Comparison of ENCODE assay signal across 8 cellular contexts in the genomic region with DNA sequence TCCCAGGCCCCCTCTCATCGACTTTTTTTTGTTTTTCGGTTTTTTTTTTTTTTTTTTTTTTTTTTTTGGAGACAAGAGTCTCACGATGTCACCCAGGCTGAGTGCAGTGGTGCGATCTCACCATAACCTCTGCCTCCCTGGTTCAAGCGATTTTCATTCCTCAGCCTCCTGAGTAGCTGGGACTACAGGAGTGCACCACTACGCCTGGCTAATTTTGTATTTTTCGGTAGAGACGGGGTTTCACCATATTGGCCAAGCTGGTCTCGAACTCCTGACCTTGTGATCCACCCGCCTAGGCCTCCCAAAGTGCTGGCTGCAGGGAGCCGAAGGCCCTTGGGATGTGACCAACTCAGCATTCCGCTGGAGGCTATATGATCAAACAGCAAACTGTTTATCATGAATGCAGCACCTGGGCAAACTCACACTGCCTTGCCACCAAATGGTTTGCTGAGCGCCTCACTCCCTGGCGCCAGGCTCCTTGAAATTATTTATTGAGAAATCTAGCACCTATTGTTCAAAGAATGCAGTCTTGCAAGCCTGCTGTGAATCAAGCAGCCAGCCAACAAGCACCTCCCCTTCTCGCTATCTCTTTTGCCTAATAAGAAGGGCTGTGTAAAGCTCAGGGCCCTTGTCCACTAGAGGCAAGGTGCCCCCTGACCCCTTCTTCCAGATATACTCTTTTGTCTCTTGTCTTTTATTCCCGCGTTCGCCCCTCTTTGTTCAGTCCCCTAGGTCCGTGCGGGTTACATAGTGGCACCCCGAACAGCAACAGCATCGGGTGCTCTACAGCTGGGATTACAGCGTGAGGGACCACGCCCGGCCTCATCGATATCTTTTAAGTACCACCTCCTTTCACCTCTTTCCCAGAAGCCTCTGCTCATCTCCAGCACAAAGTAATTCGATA. TPM values are rescaled to one million over a fixed set of nuclear protein-coding genes. Genes with fewer than 3 reads are reported as not detected.
DNase-seq lines count a peak whose midpoint lies in the region; ATAC-seq, FAIRE-seq and TF ChIP-seq lines count a peak whose summit lies in the region.

No MANE protein-coding gene starts in this region.

- intact Hi-C loops in CD14-positive monocyte (cut with micrococcal nuclease), result loop anchor here in 1 of 2 donors (10.0 kb wide), 1 partner anchor 50 kb away; a partner anchor contains a TSS
- intact Hi-C loops in uterus (cut with DNase I; ENCODE audit: low total_unique reads), result no loop called here

- no peaks in the 10 kb centered on the region for H3K9me2 ChIP-seq in GM23338 (ENCODE audit: insufficient read depth)

- no peaks in the 10 kb centered on the region for H3F3A ChIP-seq in GM23338 (replicated peaks; ENCODE audit: low read depth)

- no peak for TF ChIP-seq POLR2A in uterus (IDR thresholded peaks at IDR 0.05)

- H3K27ac ChIP-seq in GM23338 (ENCODE audit: low read depth), result peak overlapping the region; percentile 3; the same call in 1 of the 2 replicates
- peak overlapping the region; percentile 77 to 98 for H3K27ac ChIP-seq in uterus

- H2AFZ ChIP-seq in GM23338, result peak overlapping the region; percentile 80; the same call in 1 of the 2 replicates

- H3K4me1 ChIP-seq in GM23338 (ENCODE audit: insufficient read depth) (peaks cover 13% of the 10 kb centered on the region), mononuclear cell (ENCODE audit: insufficient read depth, low read length) (peaks cover 32% of the 10 kb centered on the region), uterus (peaks cover 0 to 3% of the 10 kb centered on the region in 2 donors)

- H3K27ac Mint-ChIP-seq in CD14-positive monocyte (peak overlapping the region; percentile 91 to 97 (median 95)), GM23338 (no peak overlapping the region)
- H3K27ac Mint-ChIP-seq in central memory CD8-positive, alpha-beta T cell (ENCODE audit: low read depth), result peak overlapping the region; percentile 97

- H3K9me3 ChIP-seq in mononuclear cell (ENCODE audit: low read depth, low read length) (no peaks in the 10 kb centered on the region), uterus (no peaks in the 10 kb centered on the region)

- FAIRE-seq in HTR-8/SVneo (lab: Jason Lieb, UNC), result no peak

- H3K4me1 Mint-ChIP-seq in CD14-positive monocyte, result peaks cover 42% of the 10 kb centered on the region
- H3K4me1 Mint-ChIP-seq in GM23338, result peaks cover 18% of the 10 kb centered on the region
- H3K4me1 Mint-ChIP-seq in central memory CD8-positive, alpha-beta T cell, result peaks cover 43% of the 10 kb centered on the region

- H3K27me3 ChIP-seq in GM23338 (ENCODE audit: insufficient read depth) (no peaks in the 10 kb centered on the region), mononuclear cell (ENCODE audit: insufficient read depth, low read length) (no peaks in the 10 kb centered on the region), uterus (no peaks in the 10 kb centered on the region)

- H3K36me3 ChIP-seq in GM23338 (ENCODE audit: insufficient read depth) (peaks cover 6% of the 10 kb centered on the region), uterus (no peaks in the 10 kb centered on the region)

- no peaks in the 10 kb centered on the region for H4K20me1 ChIP-seq in GM23338 (replicated peaks; ENCODE audit: insufficient read depth)

- DNase-seq in CD14-positive monocyte (ENCODE audit: low spot score) (no peak), GM23338 (ENCODE audit: low spot score) (peak; percentile 67), NCI-H526 treated with DMSO at 0.1 percent for 48 hours (lab: John Stamatoyannopoulos, UW) (peak; percentile 63), uterus (peak in 1 of 2 donors; percentile 16), HTR-8/SVneo (ENCODE audit: insufficient read length, low spot score) (no peak)
- no peak for DNase-seq in central memory CD8-positive, alpha-beta T cell (ENCODE audit: low spot score in 2 of 2)

- TF ChIP-seq CTCF in CD14-positive monocyte (IDR thresholded peaks at IDR 0.05) (no peak), GM23338 (conservative IDR thresholded peaks at IDR 0.05; ENCODE audit: low read depth in 2 of 2) (no peak), uterus (IDR thresholded peaks at IDR 0.05) (no peak)

- H3K27me3 Mint-ChIP-seq in CD14-positive monocyte (ENCODE audit: low read depth in 3 of 3) (peaks cover 0 to 3% (median 0%) of the 10 kb centered on the region in 3 donors), GM23338 (ENCODE audit: insufficient read depth, low read depth, poor library complexity) (peaks cover 7% of the 10 kb centered on the region)
- no peaks in the 10 kb centered on the region for H3K27me3 Mint-ChIP-seq in central memory CD8-positive, alpha-beta T cell

- peak overlapping the region; percentile 88 for H3K4me2 ChIP-seq in GM23338

- peak overlapping the region; percentile 88 for H3K4me3 ChIP-seq in GM23338
- peak overlapping the region; percentile 91 for H3K4me3 ChIP-seq in mononuclear cell (ENCODE audit: low read length)
- H3K4me3 ChIP-seq in uterus, result peak overlapping the region; percentile 54 to 77

- H3K36me3 Mint-ChIP-seq in CD14-positive monocyte, result peaks cover 10 to 17% of the 10 kb centered on the region in 2 donors
- H3K36me3 Mint-ChIP-seq in GM23338 (ENCODE audit: low read depth), result peaks cover 36% of the 10 kb centered on the region
- peaks cover 23% of the 10 kb centered on the region for H3K36me3 Mint-ChIP-seq in central memory CD8-positive, alpha-beta T cell (ENCODE audit: insufficient read depth)

- H3K4me3 Mint-ChIP-seq in CD14-positive monocyte (peak overlapping the region; percentile 96 to 98), GM23338 (peak overlapping the region; percentile 89)
- peak overlapping the region; percentile 95 for H3K4me3 Mint-ChIP-seq in central memory CD8-positive, alpha-beta T cell

- peaks cover 38% of the 10 kb centered on the region for H3K79me2 ChIP-seq in GM23338 (replicated peaks; ENCODE audit: insufficient read depth)

- ATAC-seq in GM23338 (peak; percentile 54), GM19023 (IDR thresholded peaks at IDR 0.05; ENCODE audit: unreplicated experiment) (no peak)
- peak; percentile 5 for ATAC-seq in central memory CD8-positive, alpha-beta T cell (replicated peaks; ENCODE audit: extremely low read depth, poor library complexity, severe bottlenecking)

- H3K9me3 Mint-ChIP-seq in CD14-positive monocyte (peaks cover 0 to 6% (median 3%) of the 10 kb centered on the region in 7 donors), GM23338 (peaks cover 27% of the 10 kb centered on the region; the same call in 2 of the 3 replicates)
- no peaks in the 10 kb centered on the region for H3K9me3 Mint-ChIP-seq in central memory CD8-positive, alpha-beta T cell

TF ChIP-seq in GM23338, 12 proteins besides CTCF, POLR2A, EP300 and RAD21 (continues in another document):
- TF ChIP-seq ZNF331 (CRISPR knock-in tag; IDR thresholded peaks at IDR 0.05; ENCODE audit: low read depth) (no peak), JUNB (IDR thresholded peaks at IDR 0.05; ENCODE audit: unreplicated experiment) (no peak), NANOG (IDR thresholded peaks at IDR 0.05; ENCODE audit: borderline replicate concordance) (no peak), EZH2 (IDR thresholded peaks at IDR 0.05; ENCODE audit: low read depth, unreplicated experiment) (no peak)
- TF ChIP-seq, protein P1, sequence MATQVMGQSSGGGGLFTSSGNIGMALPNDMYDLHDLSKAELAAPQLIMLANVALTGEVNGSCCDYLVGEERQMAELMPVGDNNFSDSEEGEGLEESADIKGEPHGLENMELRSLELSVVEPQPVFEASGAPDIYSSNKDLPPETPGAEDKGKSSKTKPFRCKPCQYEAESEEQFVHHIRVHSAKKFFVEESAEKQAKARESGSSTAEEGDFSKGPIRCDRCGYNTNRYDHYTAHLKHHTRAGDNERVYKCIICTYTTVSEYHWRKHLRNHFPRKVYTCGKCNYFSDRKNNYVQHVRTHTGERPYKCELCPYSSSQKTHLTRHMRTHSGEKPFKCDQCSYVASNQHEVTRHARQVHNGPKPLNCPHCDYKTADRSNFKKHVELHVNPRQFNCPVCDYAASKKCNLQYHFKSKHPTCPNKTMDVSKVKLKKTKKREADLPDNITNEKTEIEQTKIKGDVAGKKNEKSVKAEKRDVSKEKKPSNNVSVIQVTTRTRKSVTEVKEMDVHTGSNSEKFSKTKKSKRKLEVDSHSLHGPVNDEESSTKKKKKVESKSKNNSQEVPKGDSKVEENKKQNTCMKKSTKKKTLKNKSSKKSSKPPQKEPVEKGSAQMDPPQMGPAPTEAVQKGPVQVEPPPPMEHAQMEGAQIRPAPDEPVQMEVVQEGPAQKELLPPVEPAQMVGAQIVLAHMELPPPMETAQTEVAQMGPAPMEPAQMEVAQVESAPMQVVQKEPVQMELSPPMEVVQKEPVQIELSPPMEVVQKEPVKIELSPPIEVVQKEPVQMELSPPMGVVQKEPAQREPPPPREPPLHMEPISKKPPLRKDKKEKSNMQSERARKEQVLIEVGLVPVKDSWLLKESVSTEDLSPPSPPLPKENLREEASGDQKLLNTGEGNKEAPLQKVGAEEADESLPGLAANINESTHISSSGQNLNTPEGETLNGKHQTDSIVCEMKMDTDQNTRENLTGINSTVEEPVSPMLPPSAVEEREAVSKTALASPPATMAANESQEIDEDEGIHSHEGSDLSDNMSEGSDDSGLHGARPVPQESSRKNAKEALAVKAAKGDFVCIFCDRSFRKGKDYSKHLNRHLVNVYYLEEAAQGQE (IDR thresholded peaks at IDR 0.05; ENCODE audit: unreplicated experiment), result no peak

RNA-seq across cellular contexts. Expression of a gene that starts 1.2 kb away (rescaled TPM):
- 10 to 100 TPM in 1 of 2 donors, 1 to 10 TPM in 1; 8.9 to 14.3 TPM for polyA plus RNA-seq in CD14-positive monocyte
- total RNA-seq in GM23338 (2014; rRNA removed; shearing (Covaris generic)), result 12.9 and 14.2 TPM in 2 replicates
- polyA plus RNA-seq in GM23338 (2016; fragmentation: Nextera tagmentation; extraction: Ambion mirVana), result 10.9 and 14.7 TPM in 2 replicates
- 5.6 TPM for total RNA-seq in mononuclear cell
- total RNA-seq in uterus, result 10 to 100 TPM in 3 of 4 donors, 1 to 10 TPM in 1; 2.6 to 22.5 (median 14.3) TPM

RNA-seq across cellular contexts. Expression of a gene that starts 27.3 kb away (rescaled TPM):
- 10 to 100 TPM; 27.9 to 29.5 TPM for polyA plus RNA-seq in CD14-positive monocyte
- 0.39 and 3.4 TPM in 2 replicates for total RNA-seq in GM23338 (2014; rRNA removed; shearing (Covaris generic))
- 106 and 116 TPM in 2 replicates for polyA plus RNA-seq in GM23338 (2016; fragmentation: Nextera tagmentation; extraction: Ambion mirVana)
- total RNA-seq in mononuclear cell, result 6.8 TPM
- 1 to 10 TPM in 2 of 4 donors, not detected in 2; 1.7 to 8.1 TPM for total RNA-seq in uterus

RNA-seq across cellular contexts. Expression of a gene that starts 27.6 kb away (rescaled TPM):
- polyA plus RNA-seq in CD14-positive monocyte (10 to 100 TPM in 1 of 2 donors, 1 to 10 TPM in 1; 9.2 to 12.9 TPM), GM23338 (2016; fragmentation: Nextera tagmentation; extraction: Ambion mirVana) (26.5 and 31.8 TPM in 2 replicates)
- total RNA-seq in GM23338 (2014; rRNA removed; shearing (Covaris generic)), result 35.9 and 43.3 TPM in 2 replicates
- total RNA-seq in mononuclear cell (52.3 TPM), uterus (10 to 100 TPM; 12.8 to 49.3 (median 27.3) TPM)

RNA-seq across cellular contexts. Expression of a gene that starts 48.1 kb away (rescaled TPM):
- polyA plus RNA-seq in CD14-positive monocyte (10 to 100 TPM; 77.6 to 88.2 TPM), GM23338 (2016; fragmentation: Nextera tagmentation; extraction: Ambion mirVana) (226 and 231 TPM in 2 replicates)
- 53.8 and 56.5 TPM in 2 replicates for total RNA-seq in GM23338 (2014; rRNA removed; shearing (Covaris generic))
- total RNA-seq in mononuclear cell (6.5 TPM), uterus (100 to 1,000 TPM in 1 of 4 donors, 10 to 100 TPM in 3; 33.8 to 181 (median 54.5) TPM)

Comparison
In these comparisons a context has a peak if more than half of its experiments do, and no peak if none do; other contexts are left out.
1. DNase-seq: peak in GM23338 (single experiment) and NCI-H526 treated with DMSO at 0.1 percent for 48 hours (single experiment); none in CD14-positive monocyte (single experiment), central memory CD8-positive, alpha-beta T cell (0 of 2) and HTR-8/SVneo (single experiment).
2. Peak in every context shown above with its lines, with median percentiles within 50 percentile points of each other: H3K4me3 Mint-ChIP-seq and H3K4me3 ChIP-seq.